In the genomic region with DNA sequence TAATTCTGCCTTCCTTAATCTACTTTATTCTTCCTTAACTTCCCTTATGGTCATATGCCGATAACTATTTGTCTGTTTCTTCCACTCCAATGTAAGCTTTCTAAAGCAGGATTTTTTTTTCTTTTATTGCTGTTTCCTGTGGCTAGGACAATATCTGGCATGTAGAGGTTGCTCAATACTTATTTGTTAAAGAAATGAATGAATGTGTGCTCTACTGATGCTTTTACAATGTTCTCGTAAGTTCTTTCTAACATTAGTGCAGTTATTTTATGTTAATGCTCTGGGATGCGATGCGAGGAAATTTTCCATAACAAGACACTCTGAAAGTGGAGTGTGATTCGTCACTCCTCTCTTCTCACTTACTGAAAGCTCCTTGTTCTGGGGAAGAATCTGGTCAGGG, we compare ENCODE assay signal across 22 cellular contexts.
A peak's percentile ranks its signal among the peaks of the same experiment; 100 is the strongest.
DNase-seq lines count a peak whose midpoint lies in the region; ATAC-seq, FAIRE-seq and TF ChIP-seq lines count a peak whose summit lies in the region.
"Had no signal": no experiment of that assay in that cellular context is flagged by ENCODE, and none has a peak within 500 bp of the region (broad histone marks: within the 10 kb centered on the region; RNA-seq: fewer than 3 reads in every experiment).

No MANE protein-coding gene starts in this region.

- H3K4me2 ChIP-seq in A549 (no peak overlapping the region), endothelial cell of umbilical vein (ENCODE audit: insufficient read depth, low read length) (peak overlapping the region; percentile 9)
- H3K4me2 ChIP-seq: BLaER1 had no signal

- CTCF ChIA-PET in A549 (lab: Yijun Ruan, JAX) (no interaction called here), endothelial cell of umbilical vein (lab: Charles Lee) (interaction anchor here (1.1 to 2.8 kb wide), 4 partner anchors 12 to 112 kb away, joined by 3 to 10 read pairs (median 5); no protein-coding TSS in a partner anchor), Caco-2 (lab: Charles Lee) (no interaction called here)

- TF ChIP-seq RAD21 in A549 (conservative IDR thresholded peaks at IDR 0.05 in 1 of 2, IDR thresholded peaks at IDR 0.05 in 1 of 2): no peak

- no peak overlapping the region for H3K27ac ChIP-seq in A549
- peak overlapping the region; percentile 17 to 39 for H3K27ac ChIP-seq in ascending aorta
- H3K27ac ChIP-seq in endothelial cell of umbilical vein (ENCODE audit: insufficient read depth, low read depth, low read length): peak overlapping the region; percentile 80
- H3K27ac ChIP-seq: 22Rv1, BLaER1, GM23248 had no signal

- DNase-seq in A549 (ENCODE audit: low read depth in 1 of 2, low spot score in 1 of 2): no peak
- DNase-seq in ascending aorta (ENCODE audit: low spot score in 2 of 2): no peak
- peak; percentile 27 for DNase-seq in endothelial cell of umbilical vein (ENCODE audit: low read depth, low spot score)
- DNase-seq in osteocyte (ENCODE audit: extremely low spot score, unreplicated experiment): no peak
- DNase-seq in Ammon's horn (ENCODE audit: low spot score): no peak
- DNase-seq in Caco-2: no peak
- DNase-seq in activated CD4-positive, alpha-beta T cell treated with anti-CD3 and anti-CD28 coated beads for 1 hour: no peak
- DNase-seq: CD4-positive, CD25-positive, alpha-beta regulatory T cell; COR-L47; GM23248; HFFc6; KBM-7; MG63; NCI-H2029; NCI-H526 treated with DMSO at 0.1 percent for 48 hours; Right ventricle myocardium superior; RPMI8226 had no signal

- BruUV-seq in endothelial cell of umbilical vein (replicated peaks; lab: Mats Ljungman, UMichigan): no TSS peak
- BruUV-seq in Caco-2 (replicated peaks; lab: Mats Ljungman, UMichigan): no TSS peak

- H4K20me1 ChIP-seq in endothelial cell of umbilical vein (replicated peaks; ENCODE audit: control insufficient read depth, extremely low read depth, insufficient read depth, low read length): no peaks in the 10 kb centered on the region
- H4K20me1 ChIP-seq: BLaER1 had no signal

- peak overlapping the region; percentile 6 for H2AFZ ChIP-seq in endothelial cell of umbilical vein (ENCODE audit: low read depth, low read length)
- H2AFZ ChIP-seq: GM23248 had no signal

- no peaks in the 10 kb centered on the region for H3K27me3 Mint-ChIP-seq in osteocyte (ENCODE audit: unreplicated experiment)
- peaks cover 6% of the 10 kb centered on the region for H3K27me3 Mint-ChIP-seq in Caco-2 (ENCODE audit: insufficient read depth, unreplicated experiment)
- H3K27me3 Mint-ChIP-seq: CD4-positive, CD25-positive, alpha-beta regulatory T cell had no signal

- H3K36me3 Mint-ChIP-seq in osteocyte (ENCODE audit: unreplicated experiment) (peaks cover 48% of the 10 kb centered on the region), Caco-2 (ENCODE audit: insufficient read depth, unreplicated experiment) (no peaks in the 10 kb centered on the region)
- H3K36me3 Mint-ChIP-seq: CD4-positive, CD25-positive, alpha-beta regulatory T cell had no signal

- H3K9me1 ChIP-seq in endothelial cell of umbilical vein (replicated peaks; ENCODE audit: control insufficient read depth, extremely low read depth, insufficient read depth, low read length): no peaks in the 10 kb centered on the region

- H3K4me3 ChIP-seq in A549 (no peak overlapping the region), ascending aorta (no peak overlapping the region), endothelial cell of umbilical vein (replicated peaks in 1 of 3; ENCODE audit: insufficient read depth in 1 of 3, low read depth in 1 of 3, low read length in 3 of 3) (no peak overlapping the region), Caco-2 (ENCODE audit: low read depth, low read length) (no peak overlapping the region)
- H3K4me3 ChIP-seq: BLaER1, GM23248, HAP-1, MG63, SJSA1 had no signal

- H3K36me3 ChIP-seq in ascending aorta (no peaks in the 10 kb centered on the region), endothelial cell of umbilical vein (ENCODE audit: control insufficient read depth in 2 of 2, extremely low read depth in 1 of 2, insufficient read depth in 2 of 2, low read length in 2 of 2) (no peaks in the 10 kb centered on the region), Caco-2 (ENCODE audit: control insufficient read depth, insufficient read depth, low read length) (no peaks in the 10 kb centered on the region)
- H3K36me3 ChIP-seq: BLaER1, HAP-1, MG63, SJSA1 had no signal

- H3K9me3 ChIP-seq in A549: no peaks in the 10 kb centered on the region
- H3K9me3 ChIP-seq in ascending aorta: no peaks in the 10 kb centered on the region
- H3K9me3 ChIP-seq in endothelial cell of umbilical vein (replicated peaks; ENCODE audit: control insufficient read depth, insufficient read depth, low read length): no peaks in the 10 kb centered on the region
- no peaks in the 10 kb centered on the region for H3K9me3 ChIP-seq in Caco-2
- H3K9me3 ChIP-seq: BLaER1, HAP-1, MG63, SJSA1 had no signal

- FAIRE-seq in A549 (lab: Jason Lieb, UNC) (peak; percentile 18), endothelial cell of umbilical vein (lab: Jason Lieb, UNC) (no peak)
- FAIRE-seq: G401.6 had no signal

- TF ChIP-seq CTCF in A549 (IDR thresholded peaks at IDR 0.05) (no peak), ascending aorta (IDR thresholded peaks at IDR 0.05) (no peak), endothelial cell of umbilical vein (IDR thresholded peaks at IDR 0.05; ENCODE audit: extremely low read depth in 1 of 2, insufficient read depth in 1 of 2, low read depth in 1 of 2, low read length in 2 of 2) (no peak), osteocyte (IDR thresholded peaks at IDR 0.05) (no peak), Caco-2 (IDR thresholded peaks at IDR 0.05; ENCODE audit: insufficient read depth in 1 of 2, low read depth in 1 of 2, low read length in 1 of 2, severe bottlenecking in 1 of 2, unreplicated experiment in 1 of 2) (no peak)

- peaks cover 86% of the 10 kb centered on the region for H3K4me1 Mint-ChIP-seq in osteocyte (ENCODE audit: unreplicated experiment)
- no peaks in the 10 kb centered on the region for H3K4me1 Mint-ChIP-seq in Caco-2 (ENCODE audit: low read depth, unreplicated experiment)
- H3K4me1 Mint-ChIP-seq: CD4-positive, CD25-positive, alpha-beta regulatory T cell had no signal

- POLR2A ChIA-PET in A549 (lab: Yijun Ruan, JAX) (no interaction called here), endothelial cell of umbilical vein (lab: Charles Lee) (no interaction called here), Caco-2 (lab: Charles Lee) (no interaction called here)

- H3K4me1 ChIP-seq in A549 (no peaks in the 10 kb centered on the region), ascending aorta (no peaks in the 10 kb centered on the region), endothelial cell of umbilical vein (ENCODE audit: control insufficient read depth, extremely low read depth, insufficient read depth, low read length) (peaks cover 42% of the 10 kb centered on the region), Caco-2 (no peaks in the 10 kb centered on the region)
- H3K4me1 ChIP-seq: HAP-1 had no signal

- H3K27ac Mint-ChIP-seq in osteocyte (ENCODE audit: unreplicated experiment) (peak overlapping the region; percentile 76), Caco-2 (ENCODE audit: unreplicated experiment) (no peak overlapping the region)
- H3K27ac Mint-ChIP-seq: CD4-positive, CD25-positive, alpha-beta regulatory T cell; HFFc6 had no signal

- no peak overlapping the region for H3K4me3 Mint-ChIP-seq in osteocyte (ENCODE audit: unreplicated experiment)
- H3K4me3 Mint-ChIP-seq in Caco-2 (ENCODE audit: unreplicated experiment): no peak overlapping the region
- H3K4me3 Mint-ChIP-seq: CD4-positive, CD25-positive, alpha-beta regulatory T cell; HFFc6 had no signal

- ATAC-seq in A549: no peak

- dilution Hi-C loops in endothelial cell of umbilical vein (cut with MboI; ENCODE audit: extremely low pct_ligation_motif_present, low sequenced_read_pairs): no loop called here

- TF ChIP-seq POLR2A in A549 (IDR thresholded peaks at IDR 0.05; ENCODE audit: low read length) (no peak), endothelial cell of umbilical vein (IDR thresholded peaks at IDR 0.05; ENCODE audit: low read depth, low read length) (no peak)

- H3K79me2 ChIP-seq in endothelial cell of umbilical vein (ENCODE audit: control insufficient read depth, insufficient read depth, low read length): peaks cover 9% of the 10 kb centered on the region

- peak overlapping the region; percentile 13 for H3K9ac ChIP-seq in endothelial cell of umbilical vein (replicated peaks; ENCODE audit: extremely low read depth, insufficient read depth, low read length)
- H3K9ac ChIP-seq: BLaER1, GM23248 had no signal

- no peaks in the 10 kb centered on the region for H3K27me3 ChIP-seq in ascending aorta
- H3K27me3 ChIP-seq in endothelial cell of umbilical vein (ENCODE audit: control insufficient read depth in 2 of 2, insufficient read depth in 2 of 2, low read length in 2 of 2): no peaks in the 10 kb centered on the region
- no peaks in the 10 kb centered on the region; the same call in 1 of the 2 replicates for H3K27me3 ChIP-seq in Caco-2 (replicated peaks; ENCODE audit: control insufficient read depth, insufficient read depth, low read length)
- H3K27me3 ChIP-seq: BLaER1, MG63, SJSA1 had no signal

- intact Hi-C loops in ascending aorta (cut with DNase I) (no loop called here), endothelial cell of umbilical vein (cut with micrococcal nuclease) (loop anchor here (1.0 kb wide), 1 partner anchor 11 kb away; no protein-coding TSS in a partner anchor), Caco-2 (cut with micrococcal nuclease; ENCODE audit: unreplicated experiment) (no loop called here)

- WGBS in A549 (ENCODE audit: missing lambda C conversion rate): 92% methylated on average over 5 of the region's 5 CpGs

- H3K9me3 Mint-ChIP-seq in osteocyte (ENCODE audit: unreplicated experiment) (peaks cover 22% of the 10 kb centered on the region), Caco-2 (ENCODE audit: unreplicated experiment) (no peaks in the 10 kb centered on the region)

- TF ChIP-seq EP300 in A549 (IDR thresholded peaks at IDR 0.05): no peak

TF ChIP-seq in A549, 52 proteins besides CTCF, POLR2A, EP300 and RAD21 (continues in another document):
- TF ChIP-seq SREBF2 (IDR thresholded peaks at IDR 0.05) (no peak), ZNF302 (CRISPR knock-in tag; IDR thresholded peaks at IDR 0.05) (no peak), NFE2L2 (conservative IDR thresholded peaks at IDR 0.05; ENCODE audit: low read length) (no peak), FOXS1 (CRISPR knock-in tag; IDR thresholded peaks at IDR 0.05) (no peak), TFCP2L1 (CRISPR knock-in tag; IDR thresholded peaks at IDR 0.05) (no peak), NPAS2 (CRISPR knock-in tag; IDR thresholded peaks at IDR 0.05; ENCODE audit: borderline replicate concordance) (no peak), EHMT2 (IDR thresholded peaks at IDR 0.05; ENCODE audit: low read depth) (no peak)

TF ChIP-seq in endothelial cell of umbilical vein, 7 proteins besides CTCF, POLR2A, EP300 and RAD21 (continues in another document):
- TF ChIP-seq FOS (IDR thresholded peaks at IDR 0.05; ENCODE audit: borderline replicate concordance, insufficient read depth, low read length) (no peak), POLR2AphosphoS5 (IDR thresholded peaks at IDR 0.05; ENCODE audit: insufficient read depth, low read depth, low read length) (no peak), EZH2 (IDR thresholded peaks at IDR 0.05; ENCODE audit: borderline replicate concordance, low read depth, low read length, severe bottlenecking) (no peak), GATA2 (IDR thresholded peaks at IDR 0.05; ENCODE audit: insufficient read depth, insufficient read length, low read depth, low read length) (no peak)

Comparison
In these comparisons a context has a peak if more than half of its experiments do, and no peak if none do; other contexts are left out.
1. H3K27ac ChIP-seq: peak in ascending aorta (2 of 2) and endothelial cell of umbilical vein (single experiment); none in A549 (0 of 2).